In genomic region chr17:69733171-69734014, GRCh38 we compare ENCODE assay signal across 9 cellular contexts.
DNase-seq lines count a peak whose midpoint lies in the region; ATAC-seq and TF ChIP-seq lines count a peak whose summit lies in the region.
"Had no signal": no experiment of that assay in that cellular context is flagged by ENCODE, and none has a peak within 500 bp of the region (broad histone marks: within the 10 kb centered on the region; RNA-seq: fewer than 3 reads in every experiment).

No MANE protein-coding gene starts in this region.

- TF ChIP-seq CTCF in Panc1 (IDR thresholded peaks at IDR 0.05) (no peak), fibroblast of lung (conservative IDR thresholded peaks at IDR 0.05 in 1 of 2, IDR thresholded peaks at IDR 0.05 in 1 of 2; ENCODE audit: low read depth in 1 of 2, low read length in 2 of 2) (no peak), retinal pigment epithelial cell (conservative IDR thresholded peaks at IDR 0.05; ENCODE audit: low read depth, low read length) (no peak), neural progenitor cell (IDR thresholded peaks at IDR 0.05) (no peak)

- H3K36me3 Mint-ChIP-seq in activated CD4-positive, alpha-beta T cell treated with anti-CD3 and anti-CD28 coated beads, Interleukin-2, amount 10 ng/mL, durations not matched to agents 7 days and 5 days (ENCODE audit: low read depth) = peaks cover 13% of the 10 kb centered on the region
- H3K36me3 Mint-ChIP-seq in neural progenitor cell = no peaks in the 10 kb centered on the region

- ATAC-seq in Panc1 (peak; percentile 79), GM18868 (IDR thresholded peaks at IDR 0.05; ENCODE audit: unreplicated experiment) (no peak)

- CTCF ChIA-PET in Panc1 (lab: Charles Lee) = no interaction called here
- CTCF ChIA-PET in activated CD4-positive, alpha-beta T cell treated with anti-CD3 and anti-CD28 coated beads, Interleukin-2, amount 10 ng/mL, durations not matched to agents 7 days and 5 days (lab: Charles Lee) = no interaction called here

- H3K9ac ChIP-seq in fibroblast of lung (ENCODE audit: insufficient read depth, low read length) (no peak overlapping the region), neural progenitor cell (no peak overlapping the region)

- H3K27me3 Mint-ChIP-seq in activated CD4-positive, alpha-beta T cell treated with anti-CD3 and anti-CD28 coated beads, Interleukin-2, amount 10 ng/mL, durations not matched to agents 7 days and 5 days = peaks cover 13% of the 10 kb centered on the region
- H3K27me3 Mint-ChIP-seq in neural progenitor cell (ENCODE audit: insufficient read depth, low read depth) = no peaks in the 10 kb centered on the region

- H3K36me3 ChIP-seq in Panc1 (ENCODE audit: control insufficient read depth, insufficient read depth, low read length) = no peaks in the 10 kb centered on the region
- H3K36me3 ChIP-seq in fibroblast of lung (ENCODE audit: control insufficient read depth, insufficient read depth, low read length) = no peaks in the 10 kb centered on the region
- H3K36me3 ChIP-seq in neural progenitor cell = peaks cover 4% of the 10 kb centered on the region

- H3K4me3 Mint-ChIP-seq in activated CD4-positive, alpha-beta T cell treated with anti-CD3 and anti-CD28 coated beads, Interleukin-2, amount 10 ng/mL, durations not matched to agents 7 days and 5 days = no peak overlapping the region
- no peak overlapping the region for H3K4me3 Mint-ChIP-seq in neural progenitor cell

- BruUV-seq in Panc1 (replicated peaks; lab: Mats Ljungman, UMichigan) = no TSS peak

- H3K79me2 ChIP-seq in fibroblast of lung (ENCODE audit: control insufficient read depth, insufficient read depth, low read length) = no peaks in the 10 kb centered on the region
- H3K79me2 ChIP-seq in neural progenitor cell (ENCODE audit: low read depth) = no peaks in the 10 kb centered on the region

- H3K27ac Mint-ChIP-seq in activated CD4-positive, alpha-beta T cell treated with anti-CD3 and anti-CD28 coated beads, Interleukin-2, amount 10 ng/mL, durations not matched to agents 7 days and 5 days = no peak overlapping the region
- no peak overlapping the region for H3K27ac Mint-ChIP-seq in neural progenitor cell

- H4K20me1 ChIP-seq in fibroblast of lung (ENCODE audit: control insufficient read depth, extremely low read depth, insufficient read depth, low read length) (no peaks in the 10 kb centered on the region), neural progenitor cell (ENCODE audit: low read depth) (no peaks in the 10 kb centered on the region)

- peaks cover 21% of the 10 kb centered on the region for H3K4me1 Mint-ChIP-seq in activated CD4-positive, alpha-beta T cell treated with anti-CD3 and anti-CD28 coated beads, Interleukin-2, amount 10 ng/mL, durations not matched to agents 7 days and 5 days
- H3K4me1 Mint-ChIP-seq in neural progenitor cell = peaks cover 2% of the 10 kb centered on the region

- H2AFZ ChIP-seq in fibroblast of lung (ENCODE audit: low read length) (no peak overlapping the region), neural progenitor cell (replicated peaks) (no peak overlapping the region)
- H2AFZ ChIP-seq: PC-9 had no signal

- H3K27ac ChIP-seq in Panc1 (ENCODE audit: low read length) = no peak overlapping the region
- no peak overlapping the region for H3K27ac ChIP-seq in fibroblast of lung (ENCODE audit: insufficient read depth, low read length)
- no peak overlapping the region for H3K27ac ChIP-seq in neural progenitor cell
- H3K27ac ChIP-seq: PC-9 had no signal

- H3K4me2 ChIP-seq in fibroblast of lung (ENCODE audit: extremely low read depth, insufficient read depth, low read length) = no peak overlapping the region
- no peak overlapping the region for H3K4me2 ChIP-seq in neural progenitor cell
- H3K4me2 ChIP-seq: PC-9 had no signal

- H3F3A ChIP-seq in neural progenitor cell (ENCODE audit: low read depth) = no peaks in the 10 kb centered on the region

- peaks cover 16% of the 10 kb centered on the region for H3K9me3 Mint-ChIP-seq in activated CD4-positive, alpha-beta T cell treated with anti-CD3 and anti-CD28 coated beads, Interleukin-2, amount 10 ng/mL, durations not matched to agents 7 days and 5 days
- peaks cover 3% of the 10 kb centered on the region for H3K9me3 Mint-ChIP-seq in neural progenitor cell

- in situ Hi-C loops in Panc1 (cut with HindIII; ENCODE audit: low pct_unique_long_range_greater_than_20kb, low sequenced_read_pairs) = no loop called here

- H3K4me1 ChIP-seq in Panc1 (ENCODE audit: control insufficient read depth, insufficient read depth, low read length) = no peaks in the 10 kb centered on the region
- H3K4me1 ChIP-seq in fibroblast of lung (ENCODE audit: control insufficient read depth, extremely low read depth, insufficient read depth, low read length) = peaks cover 8% of the 10 kb centered on the region
- no peaks in the 10 kb centered on the region for H3K4me1 ChIP-seq in neural progenitor cell

- intact Hi-C loops in Panc1 (cut with micrococcal nuclease; ENCODE audit: unreplicated experiment) = no loop called here

- H3K4me3 ChIP-seq in Panc1 (ENCODE audit: low read depth in 2 of 2, low read length in 2 of 2) = no peak overlapping the region
- H3K4me3 ChIP-seq in fibroblast of lung (replicated peaks in 1 of 4; ENCODE audit: control extremely low read depth in 1 of 4, insufficient read depth in 1 of 4, low read depth in 3 of 4, low read length in 4 of 4) = no peak overlapping the region
- peak overlapping the region; percentile 11 for H3K4me3 ChIP-seq in retinal pigment epithelial cell (ENCODE audit: low read length)
- H3K4me3 ChIP-seq in neural progenitor cell = no peak overlapping the region
- H3K4me3 ChIP-seq: PC-9 had no signal

- H3K9me3 ChIP-seq in Panc1 (ENCODE audit: control insufficient read depth, insufficient read depth, low read depth, low read length) = no peaks in the 10 kb centered on the region
- no peaks in the 10 kb centered on the region for H3K9me3 ChIP-seq in fibroblast of lung (ENCODE audit: control insufficient read depth, insufficient read depth, low read depth, low read length)
- H3K9me3 ChIP-seq in neural progenitor cell (ENCODE audit: low read depth) = no peaks in the 10 kb centered on the region

- no peaks in the 10 kb centered on the region for H3K27me3 ChIP-seq in Panc1 (ENCODE audit: control insufficient read depth, insufficient read depth, low read length)
- H3K27me3 ChIP-seq in fibroblast of lung (ENCODE audit: control insufficient read depth, insufficient read depth, low read length) = no peaks in the 10 kb centered on the region
- H3K27me3 ChIP-seq in neural progenitor cell = no peaks in the 10 kb centered on the region

- DNase-seq in GM03348 (ENCODE audit: low spot score) (peak; percentile 45), Panc1 (ENCODE audit: low read depth, low spot score) (peak; percentile 39), fibroblast of lung (ENCODE audit: low read depth in 2 of 2) (peak; percentile 65 to 86), retinal pigment epithelial cell (ENCODE audit: low read depth) (peak; percentile 97), NCI-H128 (lab: John Stamatoyannopoulos, UW; ENCODE audit: unreplicated experiment) (no peak), neural progenitor cell (ENCODE audit: low spot score) (no peak)
- no peak for DNase-seq in activated CD4-positive, alpha-beta T cell treated with anti-CD3 and anti-CD28 coated beads, Interleukin-2, amount 10 ng/mL, durations not matched to agents 7 days and 5 days

- POLR2A ChIA-PET in Panc1 (lab: Charles Lee) = no interaction called here
- POLR2A ChIA-PET in activated CD4-positive, alpha-beta T cell treated with anti-CD3 and anti-CD28 coated beads, Interleukin-2, amount 10 ng/mL, durations not matched to agents 7 days and 5 days (lab: Charles Lee) = no interaction called here

Comparison
In these comparisons a context has a peak if more than half of its experiments do, and no peak if none do; other contexts are left out.
1. DNase-seq: peak in GM03348 (single experiment), Panc1 (single experiment), fibroblast of lung (2 of 2) and retinal pigment epithelial cell (single experiment); none in activated CD4-positive, alpha-beta T cell treated with anti-CD3 and anti-CD28 coated beads, Interleukin-2, amount 10 ng/mL, durations not matched to agents 7 days and 5 days (single experiment), NCI-H128 (single experiment) and neural progenitor cell (single experiment).